ENCODE assay signal across 1 cellular context in the genomic region with DNA sequence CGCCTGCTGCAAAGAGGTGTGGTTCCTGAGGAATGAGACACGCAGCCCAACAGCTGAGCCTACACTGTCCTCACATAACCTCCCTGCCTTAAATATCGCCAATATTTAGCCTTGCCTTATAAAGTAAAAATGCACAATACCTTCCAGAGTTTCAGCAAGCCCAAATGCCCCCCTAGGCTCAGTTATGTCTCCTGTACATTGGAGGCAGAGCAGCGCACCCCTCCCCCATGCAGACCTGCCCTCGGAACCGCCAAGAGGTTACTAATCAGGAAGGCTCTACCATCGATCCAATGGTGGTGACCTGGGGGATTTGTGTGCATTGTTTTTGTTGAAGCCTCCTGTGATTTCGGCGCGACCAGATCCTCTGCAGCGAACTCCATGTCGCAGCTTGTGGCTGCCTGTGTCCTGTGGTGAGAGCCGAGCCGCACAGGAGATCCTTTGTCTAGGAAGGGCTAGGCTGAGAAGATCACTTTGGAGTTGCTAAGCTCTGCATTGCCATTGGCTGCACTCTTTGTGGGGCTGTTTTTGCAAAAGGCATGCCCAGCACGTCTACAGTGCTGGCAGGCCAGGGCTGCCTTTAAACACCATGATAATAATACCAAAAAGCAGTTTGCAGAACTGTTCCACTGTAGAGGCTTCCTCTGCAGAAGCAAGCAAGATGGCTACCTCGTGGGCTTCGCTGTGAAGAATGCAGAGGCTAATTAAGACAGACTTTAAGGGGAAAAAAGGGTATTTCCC.
TF ChIP-seq lines count a peak whose summit lies in the region.

No MANE protein-coding gene starts in this region.

TF ChIP-seq in IMR-90, 13 proteins besides CTCF, POLR2A, EP300 and RAD21:
- TF ChIP-seq NFE2L2 (IDR thresholded peaks at IDR 0.05; ENCODE audit: low read depth, low read length) (no peak), MXI1 (IDR thresholded peaks at IDR 0.05; ENCODE audit: borderline replicate concordance, low read depth, low read length) (peak; percentile 61; the same call in 1 of the 2 replicates), SMC3 (IDR thresholded peaks at IDR 0.05; ENCODE audit: low read depth, low read length) (no peak), FOS (IDR thresholded peaks at IDR 0.05; ENCODE audit: low read depth, low read length) (no peak)
